In genomic region chr20:24998121-24998520, GRCh38 we compare ENCODE assay signal across 16 cellular contexts. TPM values are rescaled to one million over a fixed set of nuclear protein-coding genes. Genes with fewer than 3 reads are reported as not detected.
DNase-seq lines count a peak whose midpoint lies in the region; ATAC-seq, FAIRE-seq and TF ChIP-seq lines count a peak whose summit lies in the region.
"Had no signal": no experiment of that assay in that cellular context is flagged by ENCODE, and none has a peak within 500 bp of the region (broad histone marks: within the 10 kb centered on the region; RNA-seq: fewer than 3 reads in every experiment).

No MANE protein-coding gene starts in this region.

- no TSS peak for BruUV-seq in IMR-90 (replicated peaks; lab: Mats Ljungman, UMichigan)

- H2BK20ac ChIP-seq in IMR-90 (ENCODE audit: low read depth, low read length): no peak overlapping the region

- no peak for DNase-seq in IMR-90
- DNase-seq in right cardiac atrium: no peak
- peak; percentile 25 for DNase-seq in sigmoid colon
- DNase-seq in frontal cortex (ENCODE audit: low spot score in 2 of 2): no peak
- no peak for DNase-seq in 8988T
- DNase-seq: DMS 273 treated with DMSO at 0.1 percent for 48 hours, MG63, NCI-H1105, NCI-H187, NCI-H446, PC-9 had no signal

- H4K91ac ChIP-seq in IMR-90 (ENCODE audit: insufficient read depth, low read depth, low read length): no peak overlapping the region

- intact Hi-C loops in IMR-90 (cut with micrococcal nuclease): no loop called here
- intact Hi-C loops in right cardiac atrium (cut with DNase I): loop anchor here (5.0 to 10.0 kb wide), 3 partner anchors 179 to 407 kb away; partner anchors contain the start of genes ENTPD6 (in 1 of the 4) and GINS1 (in 1 of the 4)
- intact Hi-C loops in sigmoid colon (cut with DNase I): loop anchor here (5.0 kb wide), 1 partner anchor 39 kb away; no protein-coding TSS in a partner anchor

- no peak overlapping the region for H2BK120ac ChIP-seq in IMR-90 (ENCODE audit: low read depth, low read length)

- no peak for TF ChIP-seq RAD21 in IMR-90 (IDR thresholded peaks at IDR 0.05; ENCODE audit: low read length)

- H3K9me3 ChIP-seq in IMR-90 (ENCODE audit: control insufficient read depth, insufficient read depth, low read length): no peaks in the 10 kb centered on the region
- no peaks in the 10 kb centered on the region for H3K9me3 ChIP-seq in right cardiac atrium (ENCODE audit: control insufficient read depth, low read length)
- no peaks in the 10 kb centered on the region for H3K9me3 ChIP-seq in sigmoid colon
- H3K9me3 ChIP-seq: MG63 had no signal

- no peak overlapping the region for H2BK15ac ChIP-seq in IMR-90 (ENCODE audit: low read depth, low read length)

- H4K20me1 ChIP-seq in IMR-90 (ENCODE audit: insufficient read depth, low read length): no peaks in the 10 kb centered on the region

- H4K8ac ChIP-seq in IMR-90 (ENCODE audit: low read depth in 2 of 2, low read length in 2 of 2): no peak overlapping the region

- H3K4me3 ChIP-seq in IMR-90 (ENCODE audit: insufficient read depth, low read depth, low read length) (no peak overlapping the region), right cardiac atrium (ENCODE audit: low read length) (no peak overlapping the region), sigmoid colon (no peak overlapping the region)
- H3K4me3 ChIP-seq: MG63, PC-9 had no signal

- WGBS in IMR-90 (ENCODE audit: extremely low coverage in 2 of 2, insufficient read length in 1 of 2), 2 experiments: no CpG with 5 or more reads among the region's 3 CpGs
- WGBS in right cardiac atrium: 81% methylated on average over 3 of the region's 3 CpGs
- 85 to 92% methylated on average over 3 of the region's 3 CpGs for WGBS in sigmoid colon, 2 donors

- in situ Hi-C loops in IMR-90 (cut with MboI; ENCODE audit: low sequenced_read_pairs): loop anchor here (5.0 to 25.0 kb wide), 5 partner anchors 64 to 864 kb away; partner anchors contain the start of genes NINL and ZNF337

- no peak overlapping the region for H3K18ac ChIP-seq in IMR-90 (ENCODE audit: low read depth, low read length)

- FAIRE-seq in frontal cortex (lab: Jason Lieb, UNC): no peak
- FAIRE-seq: HepG2 had no signal

- no peak overlapping the region for H3K56ac ChIP-seq in IMR-90 (ENCODE audit: extremely low read depth, insufficient read depth, low read length)

- H3K27ac ChIP-seq in C4-2B (peak overlapping the region; percentile 70; the same call in 1 of the 2 replicates), IMR-90 (ENCODE audit: insufficient read depth, low read length) (no peak overlapping the region), right cardiac atrium (ENCODE audit: low read length) (peak overlapping the region; percentile 90), sigmoid colon (peak overlapping the region; percentile 37 to 69 (median 63))
- H3K27ac ChIP-seq: PC-9 had no signal

- no peak overlapping the region for H3K4ac ChIP-seq in IMR-90 (ENCODE audit: low read depth, low read length)

- H3K27me3 ChIP-seq in IMR-90 (ENCODE audit: control insufficient read depth, insufficient read depth, low read length): peaks cover 32% of the 10 kb centered on the region
- no peaks in the 10 kb centered on the region for H3K27me3 ChIP-seq in right cardiac atrium (ENCODE audit: control insufficient read depth, insufficient read depth)
- H3K27me3 ChIP-seq in sigmoid colon: no peaks in the 10 kb centered on the region
- H3K27me3 ChIP-seq: MG63 had no signal

- no peak overlapping the region for H2AFZ ChIP-seq in IMR-90 (replicated peaks; ENCODE audit: low read length, poor library complexity)
- H2AFZ ChIP-seq: PC-9 had no signal

- H3K4me2 ChIP-seq in IMR-90 (ENCODE audit: low read depth, low read length): no peak overlapping the region
- H3K4me2 ChIP-seq: PC-9 had no signal

- no peak for TF ChIP-seq EP300 in sigmoid colon (IDR thresholded peaks at IDR 0.05)

- H2AK9ac ChIP-seq in IMR-90 (replicated peaks; ENCODE audit: low read depth, low read length, poor library complexity): no peak overlapping the region

- dilution Hi-C loops in IMR-90 (cut with HindIII; ENCODE audit: low sequenced_read_pairs, unreplicated experiment): no loop called here

- H3K23ac ChIP-seq in IMR-90 (ENCODE audit: low read depth, low read length): 0 out of 2 replicates have a peak overlapping the region, but pooled peaks have one; percentile 25

- H3K4me1 ChIP-seq in IMR-90 (ENCODE audit: control insufficient read depth, insufficient read depth, low read length): peaks cover 2% of the 10 kb centered on the region; the same call in 1 of the 2 replicates
- peaks cover 10% of the 10 kb centered on the region for H3K4me1 ChIP-seq in right cardiac atrium (ENCODE audit: control insufficient read depth, insufficient read depth, low read length)
- H3K4me1 ChIP-seq in sigmoid colon: peaks cover 0 to 57% (median 47%) of the 10 kb centered on the region in 4 donors

- H2BK5ac ChIP-seq in IMR-90 (ENCODE audit: low read depth, low read length, poor library complexity, severe bottlenecking): no peak overlapping the region

- H3K36me3 ChIP-seq in IMR-90 (ENCODE audit: control insufficient read depth, insufficient read depth, low read length) (no peaks in the 10 kb centered on the region), sigmoid colon (no peaks in the 10 kb centered on the region)
- H3K36me3 ChIP-seq: MG63 had no signal

- no peak for ATAC-seq in IMR-90 (ENCODE audit: low read depth)
- no peak for ATAC-seq in right cardiac atrium
- no peak for ATAC-seq in HG03045 (IDR thresholded peaks at IDR 0.05; ENCODE audit: unreplicated experiment)
- ATAC-seq: CD8-positive, alpha-beta T cell; HepG2 had no signal

- no peak overlapping the region for H2AK5ac ChIP-seq in IMR-90 (ENCODE audit: low read depth, low read length)

- no peaks in the 10 kb centered on the region for H3K79me1 ChIP-seq in IMR-90 (ENCODE audit: low read depth in 1 of 2, low read length in 2 of 2)

- no peaks in the 10 kb centered on the region for H3K9me1 ChIP-seq in IMR-90 (ENCODE audit: insufficient read depth, low read length)

- H3K9ac ChIP-seq in IMR-90 (ENCODE audit: low read depth, low read length): no peak overlapping the region

- H3K14ac ChIP-seq in IMR-90 (replicated peaks; ENCODE audit: low read depth, low read length): no peak overlapping the region

- CTCF ChIA-PET in IMR-90 (lab: Yijun Ruan, JAX): interaction anchor here (1.1 kb wide), 1 partner anchor 67 kb away, joined by 3 read pairs; no protein-coding TSS in a partner anchor

- no peak overlapping the region for H4K5ac ChIP-seq in IMR-90 (ENCODE audit: low read depth, low read length)

- TF ChIP-seq CTCF in C4-2B (conservative IDR thresholded peaks at IDR 0.05): no peak
- no peak for TF ChIP-seq CTCF in IMR-90 (conservative IDR thresholded peaks at IDR 0.05; ENCODE audit: low read depth, low read length)
- no peak for TF ChIP-seq CTCF in sigmoid colon (IDR thresholded peaks at IDR 0.05)

- no peak for TF ChIP-seq POLR2A in IMR-90 (IDR thresholded peaks at IDR 0.05; ENCODE audit: low read depth, low read length)
- TF ChIP-seq POLR2A in sigmoid colon (IDR thresholded peaks at IDR 0.05): no peak

- POLR2A ChIA-PET in IMR-90 (lab: Charles Lee; ENCODE audit: unreplicated experiment): no interaction called here

TF ChIP-seq in IMR-90, 13 proteins besides CTCF, POLR2A, EP300 and RAD21 (continues in another document):
- no peak for TF ChIP-seq USF2 (IDR thresholded peaks at IDR 0.05; ENCODE audit: low read depth, low read length)
- no peak for TF ChIP-seq SMC3 (IDR thresholded peaks at IDR 0.05; ENCODE audit: low read depth, low read length)
- no peak for TF ChIP-seq BHLHE40 (IDR thresholded peaks at IDR 0.05; ENCODE audit: low read depth, low read length)
- no peak for TF ChIP-seq RCOR1 (IDR thresholded peaks at IDR 0.05; ENCODE audit: insufficient replicate concordance, low read length)
- no peak for TF ChIP-seq CHD1 (IDR thresholded peaks at IDR 0.05; ENCODE audit: low read depth, low read length)
- TF ChIP-seq NFE2L2 (IDR thresholded peaks at IDR 0.05; ENCODE audit: low read depth, low read length): no peak
- no peak for TF ChIP-seq MAZ (IDR thresholded peaks at IDR 0.05; ENCODE audit: borderline replicate concordance, low read depth, low read length)
- TF ChIP-seq MAFK (IDR thresholded peaks at IDR 0.05; ENCODE audit: low read depth, low read length): no peak

RNA-seq across cellular contexts. Expression of gene APMAP, which starts 5.6 kb away (rescaled TPM):
- total RNA-seq in IMR-90 (2012; rRNA removed): 67.2 TPM in 2 replicates
- 86.4 and 88.8 TPM in 2 replicates for polyA plus RNA-seq in IMR-90 (2012; rRNA removed)
- polyA plus RNA-seq in IMR-90 (2012; cell fraction: cytosol; rRNA removed): 61.5 and 74.8 TPM in 2 replicates
- 24.2 and 39.6 TPM in 2 replicates for polyA plus RNA-seq in IMR-90 (2012; cell fraction: nucleus; rRNA removed; ENCODE audit: low replicate concordance)
- 10 to 100 TPM; 32.8 to 35.1 (median 34.8) TPM for total RNA-seq in right cardiac atrium
- polyA plus RNA-seq in right cardiac atrium: 28.0 TPM
- 10 to 100 TPM; 22.7 to 35.3 (median 28.9) TPM for total RNA-seq in sigmoid colon
- 10 to 100 TPM in 2 of 3 donors, 1 to 10 TPM in 1; 9.6 to 55.8 (median 25.2) TPM for polyA plus RNA-seq in sigmoid colon
- 73.4 TPM for total RNA-seq in frontal cortex

RNA-seq across cellular contexts. Expression of gene CST7, which starts 49.1 kb away (rescaled TPM):
- total RNA-seq in IMR-90 (2012; rRNA removed): not detected in 2 replicates
- polyA plus RNA-seq in IMR-90 (2012; rRNA removed): not detected in 2 replicates
- not detected in 2 replicates for polyA plus RNA-seq in IMR-90 (2012; cell fraction: cytosol; rRNA removed)
- polyA plus RNA-seq in IMR-90 (2012; cell fraction: nucleus; rRNA removed; ENCODE audit: low replicate concordance): not detected in 2 replicates
- total RNA-seq in right cardiac atrium: 1 to 10 TPM in 2 of 4 donors, under 1 TPM in 2; 0.45 to 1.5 (median 0.90) TPM
- 1.1 TPM for polyA plus RNA-seq in right cardiac atrium
- 1 to 10 TPM in 1 of 4 donors, under 1 TPM in 2, not detected in 1; 0.66 to 3.5 (median 0.71) TPM for total RNA-seq in sigmoid colon
- polyA plus RNA-seq in sigmoid colon: 10 to 100 TPM in 1 of 3 donors, 1 to 10 TPM in 2; 3.9 to 10.4 (median 4.2) TPM
- total RNA-seq in frontal cortex: not detected
- total RNA-seq: Daoy, HepG2, PC-9 had no signal
- polyA plus RNA-seq: HepG2 had no signal

RNA-seq across cellular contexts. Expression of gene ACSS1, which starts 59.8 kb away (rescaled TPM):
- total RNA-seq in IMR-90 (2012; rRNA removed): 0.56 and 0.72 TPM in 2 replicates
- polyA plus RNA-seq in IMR-90 (2012; rRNA removed): 1.0 and 1.2 TPM in 2 replicates
- polyA plus RNA-seq in IMR-90 (2012; cell fraction: cytosol; rRNA removed): 0.81 and 1.0 TPM in 2 replicates
- 3.1 and 4.1 TPM in 2 replicates for polyA plus RNA-seq in IMR-90 (2012; cell fraction: nucleus; rRNA removed; ENCODE audit: low replicate concordance)
- 10 to 100 TPM; 14.8 to 61.8 (median 40.7) TPM for total RNA-seq in right cardiac atrium
- polyA plus RNA-seq in right cardiac atrium: 29.3 TPM
- 10 to 100 TPM; 27.1 to 41.0 (median 30.5) TPM for total RNA-seq in sigmoid colon
- 10 to 100 TPM; 20.1 to 24.7 (median 21.0) TPM for polyA plus RNA-seq in sigmoid colon
- total RNA-seq in frontal cortex: 3.7 TPM
